Comparison of ENCODE assay signal across 24 cellular contexts in the genomic region with DNA sequence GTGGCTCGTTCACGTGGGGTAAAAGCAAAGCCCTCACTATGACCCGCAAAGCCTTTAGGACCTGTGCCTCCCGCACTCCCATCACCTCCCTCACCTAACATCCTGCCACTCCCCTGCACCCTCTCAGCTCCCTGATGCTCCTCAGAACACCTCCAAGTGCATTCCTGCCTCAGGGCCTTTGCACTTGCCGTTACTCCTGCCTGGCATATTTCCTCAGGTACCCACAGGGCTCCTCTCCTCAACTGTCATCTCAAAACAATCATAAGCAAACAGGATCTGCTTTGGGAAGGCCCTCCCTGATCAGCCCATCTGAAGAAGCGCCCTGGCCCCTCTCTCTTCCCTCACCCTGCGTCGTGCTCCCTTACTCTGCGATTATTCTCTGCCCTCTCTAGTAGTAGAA. TPM values are rescaled to one million over a fixed set of nuclear protein-coding genes. Genes with fewer than 3 reads are reported as not detected.
DNase-seq lines count a peak whose midpoint lies in the region; ATAC-seq and TF ChIP-seq lines count a peak whose summit lies in the region.
"Had no signal": no experiment of that assay in that cellular context is flagged by ENCODE, and none has a peak within 500 bp of the region (broad histone marks: within the 10 kb centered on the region; RNA-seq: fewer than 3 reads in every experiment).

No MANE protein-coding gene starts in this region.

- no peak for DNase-seq in activated naive CD4-positive, alpha-beta T cell treated with anti-CD3 and anti-CD28 coated beads, Interleukin-2, amount 10 ng/mL, durations not matched to agents 7 days and 5 days
- DNase-seq in activated naive CD4-positive, alpha-beta T cell treated with anti-CD3 and anti-CD28 coated beads for 36 hours = no peak
- no peak for DNase-seq in IMR-90
- DNase-seq in posterior vena cava (ENCODE audit: low spot score) = no peak
- DNase-seq in dedifferentiated amniotic fluid mesenchymal stem cell (ENCODE audit: extremely low spot score) = no peak
- DNase-seq: activated CD4-positive, CD25-positive, alpha-beta regulatory T cell; activated CD8-positive, alpha-beta memory T cell treated with anti-CD3 and anti-CD28 coated beads, Interleukin-2, amount 10 ng/mL, durations not matched to agents 7 days and 5 days; activated T-cell treated with anti-CD3 and anti-CD28 coated beads, Interleukin-2, amount 50 U/mL, for 72 hours; Calu3; erythroblast; foreskin keratinocyte; naive B cell; NCI-H1105; NCI-H1930 had no signal

- in situ Hi-C loops in IMR-90 (cut with MboI; ENCODE audit: low sequenced_read_pairs) = loop anchor here (5.0 to 10.0 kb wide), 2 partner anchors 118 to 150 kb away; a partner anchor contains a TSS

- H2AFZ ChIP-seq in IMR-90 (replicated peaks; ENCODE audit: low read length, poor library complexity) = no peak overlapping the region
- H2AFZ ChIP-seq: hepatocyte had no signal

- H2AK9ac ChIP-seq in IMR-90 (replicated peaks; ENCODE audit: low read depth, low read length, poor library complexity) = no peak overlapping the region

- POLR2A ChIA-PET in IMR-90 (lab: Charles Lee; ENCODE audit: unreplicated experiment) = no interaction called here

- no peak for TF ChIP-seq RAD21 in IMR-90 (IDR thresholded peaks at IDR 0.05; ENCODE audit: low read length)

- H3K18ac ChIP-seq in IMR-90 (ENCODE audit: low read depth, low read length) = no peak overlapping the region

- CTCF ChIA-PET in activated naive CD4-positive, alpha-beta T cell treated with anti-CD3 and anti-CD28 coated beads, Interleukin-2, amount 10 ng/mL, durations not matched to agents 7 days and 5 days (lab: Charles Lee) = interaction anchor here (9.9 to 19.0 kb wide), 3 partner anchors 25 to 156 kb away, joined by 145 to 391 read pairs (median 196); a partner anchor contains a TSS
- CTCF ChIA-PET in activated naive CD4-positive, alpha-beta T cell treated with anti-CD3 and anti-CD28 coated beads for 36 hours (lab: Charles Lee) = interaction anchor here (0.8 to 11.5 kb wide), 4 partner anchors 9 to 154 kb away, joined by 3 to 216 read pairs (median 6); no protein-coding TSS in a partner anchor
- CTCF ChIA-PET in IMR-90 (lab: Yijun Ruan, JAX) = no interaction called here

- H3K4me1 Mint-ChIP-seq in activated naive CD4-positive, alpha-beta T cell treated with anti-CD3 and anti-CD28 coated beads, Interleukin-2, amount 10 ng/mL, durations not matched to agents 7 days and 5 days = peaks cover 52% of the 10 kb centered on the region
- H3K4me1 Mint-ChIP-seq in activated naive CD4-positive, alpha-beta T cell treated with anti-CD3 and anti-CD28 coated beads for 36 hours (ENCODE audit: low read depth) = peaks cover 28% of the 10 kb centered on the region
- peaks cover 11% of the 10 kb centered on the region for H3K4me1 Mint-ChIP-seq in activated T-helper 17 cell treated with anti-CD3 and anti-CD28 coated beads, Interleukin-2, amount 50 U/mL, for 72 hours
- peaks cover 46% of the 10 kb centered on the region for H3K4me1 Mint-ChIP-seq in nephron

- no peak overlapping the region for H3K9ac ChIP-seq in IMR-90 (ENCODE audit: low read depth, low read length)

- peaks cover 6% of the 10 kb centered on the region for H3K4me1 ChIP-seq in IMR-90 (ENCODE audit: control insufficient read depth, insufficient read depth, low read length)

- H3K27ac Mint-ChIP-seq in activated naive CD4-positive, alpha-beta T cell treated with anti-CD3 and anti-CD28 coated beads, Interleukin-2, amount 10 ng/mL, durations not matched to agents 7 days and 5 days = peak overlapping the region; percentile 28
- H3K27ac Mint-ChIP-seq in activated naive CD4-positive, alpha-beta T cell treated with anti-CD3 and anti-CD28 coated beads for 36 hours = no peak overlapping the region
- peak overlapping the region; percentile 13 for H3K27ac Mint-ChIP-seq in activated T-helper 17 cell treated with anti-CD3 and anti-CD28 coated beads, Interleukin-2, amount 50 U/mL, for 72 hours
- peak overlapping the region in 2 of 3 experiments; percentile 30 to 61 for H3K27ac Mint-ChIP-seq in nephron
- H3K27ac Mint-ChIP-seq: activated CD8-positive, alpha-beta memory T cell treated with anti-CD3 and anti-CD28 coated beads, Interleukin-2, amount 10 ng/mL, durations not matched to agents 7 days and 5 days; activated naive CD4-positive, alpha-beta T cell treated with anti-CD3 and anti-CD28 coated beads, Interleukin-2, amount 50 U/mL, for 24 hours; activated T-cell treated with anti-CD3 and anti-CD28 coated beads, Interleukin-2, amount 50 U/mL, for 72 hours; stimulated activated naive CD8-positive, alpha-beta T cell treated with anti-CD3 and anti-CD28 coated beads, Interleukin-15, Interleukin-2, amounts not matched to agents 100 ng/mL and 50 ng/mL, for 24 hours had no signal

- 0 out of 2 replicates have a peak overlapping the region, but pooled peaks have one; percentile 48 for H2AK5ac ChIP-seq in IMR-90 (ENCODE audit: low read depth, low read length)

- no peak overlapping the region for H3K23ac ChIP-seq in IMR-90 (ENCODE audit: low read depth, low read length)

- H3K4me2 ChIP-seq in IMR-90 (ENCODE audit: low read depth, low read length) = no peak overlapping the region
- H3K4me2 ChIP-seq: hepatocyte had no signal

- H2BK15ac ChIP-seq in IMR-90 (ENCODE audit: low read depth, low read length) = no peak overlapping the region; the same call in 2 of the 3 replicates

- H3K14ac ChIP-seq in IMR-90 (replicated peaks; ENCODE audit: low read depth, low read length) = no peak overlapping the region

- H3K27me3 Mint-ChIP-seq in activated naive CD4-positive, alpha-beta T cell treated with anti-CD3 and anti-CD28 coated beads, Interleukin-2, amount 10 ng/mL, durations not matched to agents 7 days and 5 days = peaks cover 4% of the 10 kb centered on the region
- H3K27me3 Mint-ChIP-seq in activated naive CD4-positive, alpha-beta T cell treated with anti-CD3 and anti-CD28 coated beads for 36 hours (ENCODE audit: low read depth) = no peaks in the 10 kb centered on the region
- no peaks in the 10 kb centered on the region for H3K27me3 Mint-ChIP-seq in activated T-helper 17 cell treated with anti-CD3 and anti-CD28 coated beads, Interleukin-2, amount 50 U/mL, for 72 hours
- peaks cover 15% of the 10 kb centered on the region for H3K27me3 Mint-ChIP-seq in nephron (ENCODE audit: low read depth)
- H3K27me3 Mint-ChIP-seq: activated CD8-positive, alpha-beta memory T cell treated with anti-CD3 and anti-CD28 coated beads, Interleukin-2, amount 10 ng/mL, durations not matched to agents 7 days and 5 days; activated naive CD4-positive, alpha-beta T cell treated with anti-CD3 and anti-CD28 coated beads, Interleukin-2, amount 50 U/mL, for 24 hours; stimulated activated naive CD8-positive, alpha-beta T cell treated with anti-CD3 and anti-CD28 coated beads, Interleukin-15, Interleukin-2, amounts not matched to agents 100 ng/mL and 50 ng/mL, for 24 hours had no signal

- TF ChIP-seq CTCF in IMR-90 (conservative IDR thresholded peaks at IDR 0.05; ENCODE audit: low read depth, low read length) (no peak), nephron (IDR thresholded peaks at IDR 0.05; ENCODE audit: unreplicated experiment in 3 of 3) (no peak)

- H2BK20ac ChIP-seq in IMR-90 (ENCODE audit: low read depth, low read length) = no peak overlapping the region

- H3K9me3 Mint-ChIP-seq in activated naive CD4-positive, alpha-beta T cell treated with anti-CD3 and anti-CD28 coated beads, Interleukin-2, amount 10 ng/mL, durations not matched to agents 7 days and 5 days = no peaks in the 10 kb centered on the region
- no peaks in the 10 kb centered on the region for H3K9me3 Mint-ChIP-seq in activated naive CD4-positive, alpha-beta T cell treated with anti-CD3 and anti-CD28 coated beads for 36 hours
- no peaks in the 10 kb centered on the region for H3K9me3 Mint-ChIP-seq in activated T-helper 17 cell treated with anti-CD3 and anti-CD28 coated beads, Interleukin-2, amount 50 U/mL, for 72 hours
- no peaks in the 10 kb centered on the region for H3K9me3 Mint-ChIP-seq in nephron
- H3K9me3 Mint-ChIP-seq: activated naive CD4-positive, alpha-beta T cell treated with anti-CD3 and anti-CD28 coated beads, Interleukin-2, amount 50 U/mL, for 24 hours; activated T-cell treated with anti-CD3 and anti-CD28 coated beads, Interleukin-2, amount 50 U/mL, for 72 hours; stimulated activated naive CD8-positive, alpha-beta T cell treated with anti-CD3 and anti-CD28 coated beads, Interleukin-15, Interleukin-2, amounts not matched to agents 100 ng/mL and 50 ng/mL, for 24 hours had no signal

- H2BK120ac ChIP-seq in IMR-90 (ENCODE audit: low read depth, low read length) = no peak overlapping the region; the same call in 1 of the 2 replicates

- dilution Hi-C loops in IMR-90 (cut with HindIII; ENCODE audit: low sequenced_read_pairs, unreplicated experiment) = no loop called here

- H3K4ac ChIP-seq in IMR-90 (ENCODE audit: low read depth, low read length) = peak overlapping the region; percentile 44

- no peak overlapping the region for H3K4me3 ChIP-seq in IMR-90 (ENCODE audit: insufficient read depth, low read depth, low read length)
- H3K4me3 ChIP-seq: hepatocyte, ovary, right atrium auricular region had no signal

- no peaks in the 10 kb centered on the region for H3K36me3 ChIP-seq in IMR-90 (ENCODE audit: control insufficient read depth, insufficient read depth, low read length)
- H3K36me3 ChIP-seq: ovary, right atrium auricular region had no signal

- H4K91ac ChIP-seq in IMR-90 (ENCODE audit: insufficient read depth, low read depth, low read length) = peak overlapping the region; percentile 19; the same call in 1 of the 2 replicates

- no peaks in the 10 kb centered on the region for H4K20me1 ChIP-seq in IMR-90 (ENCODE audit: insufficient read depth, low read length)

- H3K79me1 ChIP-seq in IMR-90 (ENCODE audit: low read depth in 1 of 2, low read length in 2 of 2) = no peaks in the 10 kb centered on the region

- H3K4me3 Mint-ChIP-seq in activated naive CD4-positive, alpha-beta T cell treated with anti-CD3 and anti-CD28 coated beads, Interleukin-2, amount 10 ng/mL, durations not matched to agents 7 days and 5 days = no peak overlapping the region
- H3K4me3 Mint-ChIP-seq in activated naive CD4-positive, alpha-beta T cell treated with anti-CD3 and anti-CD28 coated beads for 36 hours = no peak overlapping the region
- no peak overlapping the region for H3K4me3 Mint-ChIP-seq in activated T-helper 17 cell treated with anti-CD3 and anti-CD28 coated beads, Interleukin-2, amount 50 U/mL, for 72 hours
- no peak overlapping the region for H3K4me3 Mint-ChIP-seq in nephron
- H3K4me3 Mint-ChIP-seq: activated CD8-positive, alpha-beta memory T cell treated with anti-CD3 and anti-CD28 coated beads, Interleukin-2, amount 10 ng/mL, durations not matched to agents 7 days and 5 days; activated naive CD4-positive, alpha-beta T cell treated with anti-CD3 and anti-CD28 coated beads, Interleukin-2, amount 50 U/mL, for 24 hours; activated T-cell treated with anti-CD3 and anti-CD28 coated beads, Interleukin-2, amount 50 U/mL, for 72 hours; naive B cell; stimulated activated naive CD8-positive, alpha-beta T cell treated with anti-CD3 and anti-CD28 coated beads, Interleukin-15, Interleukin-2, amounts not matched to agents 100 ng/mL and 50 ng/mL, for 24 hours had no signal

- whole genome bisulfite sequencing in IMR-90 (ENCODE audit: extremely low coverage in 2 of 2, insufficient read length in 1 of 2), 2 experiments = 76% methylated on average over 8 of the region's 9 CpGs; no CpG with 5 or more reads in 1 of the 2 experiments

- intact Hi-C loops in activated naive CD4-positive, alpha-beta T cell treated with anti-CD3 and anti-CD28 coated beads for 36 hours (cut with micrococcal nuclease) = no loop called here
- intact Hi-C loops in IMR-90 (cut with micrococcal nuclease) (no loop called here), posterior vena cava (cut with DNase I) (loop anchor here (5.0 kb wide), 1 partner anchor 118 kb away; a partner anchor contains a TSS)

- H3K56ac ChIP-seq in IMR-90 (ENCODE audit: extremely low read depth, insufficient read depth, low read length) = no peak overlapping the region

- BruUV-seq in IMR-90 (replicated peaks; lab: Mats Ljungman, UMichigan) = no TSS peak

- no peak overlapping the region for H4K5ac ChIP-seq in IMR-90 (ENCODE audit: low read depth, low read length)

- H3K36me3 Mint-ChIP-seq in activated naive CD4-positive, alpha-beta T cell treated with anti-CD3 and anti-CD28 coated beads, Interleukin-2, amount 10 ng/mL, durations not matched to agents 7 days and 5 days = peaks cover 2% of the 10 kb centered on the region
- peaks cover 4% of the 10 kb centered on the region for H3K36me3 Mint-ChIP-seq in activated naive CD4-positive, alpha-beta T cell treated with anti-CD3 and anti-CD28 coated beads for 36 hours (ENCODE audit: low read depth)
- peaks cover 26% of the 10 kb centered on the region for H3K36me3 Mint-ChIP-seq in activated T-helper 17 cell treated with anti-CD3 and anti-CD28 coated beads, Interleukin-2, amount 50 U/mL, for 72 hours (ENCODE audit: low read depth)
- H3K36me3 Mint-ChIP-seq in nephron (ENCODE audit: low read depth) = no peaks in the 10 kb centered on the region
- H3K36me3 Mint-ChIP-seq: activated CD8-positive, alpha-beta memory T cell treated with anti-CD3 and anti-CD28 coated beads, Interleukin-2, amount 10 ng/mL, durations not matched to agents 7 days and 5 days; activated naive CD4-positive, alpha-beta T cell treated with anti-CD3 and anti-CD28 coated beads, Interleukin-2, amount 50 U/mL, for 24 hours; naive B cell had no signal

- no peak overlapping the region for H3K27ac ChIP-seq in IMR-90 (ENCODE audit: insufficient read depth, low read length)
- H3K27ac ChIP-seq: hepatocyte, ovary, right atrium auricular region had no signal

- no peaks in the 10 kb centered on the region for H3K9me3 ChIP-seq in IMR-90 (ENCODE audit: control insufficient read depth, insufficient read depth, low read length)
- H3K9me3 ChIP-seq: ovary, right atrium auricular region had no signal

- no peaks in the 10 kb centered on the region for H3K27me3 ChIP-seq in IMR-90 (ENCODE audit: control insufficient read depth, insufficient read depth, low read length)
- H3K27me3 ChIP-seq: foreskin keratinocyte, hepatocyte, ovary, right atrium auricular region had no signal

- no peak for TF ChIP-seq POLR2A in IMR-90 (IDR thresholded peaks at IDR 0.05; ENCODE audit: low read depth, low read length)

- no peak overlapping the region for H4K8ac ChIP-seq in IMR-90 (ENCODE audit: low read depth in 2 of 2, low read length in 2 of 2)

- ATAC-seq in IMR-90 (ENCODE audit: low read depth) (no peak), HG02938 (IDR thresholded peaks at IDR 0.05; ENCODE audit: unreplicated experiment) (no peak)
- ATAC-seq in activated T-helper 17 cell treated with anti-CD3 and anti-CD28 coated beads, Interleukin-2, amount 50 U/mL, for 72 hours (replicated peaks) = no peak
- ATAC-seq: activated CD8-positive, alpha-beta memory T cell treated with anti-CD3 and anti-CD28 coated beads, Interleukin-2, amount 10 ng/mL, durations not matched to agents 7 days and 5 days; activated T-cell treated with anti-CD3 and anti-CD28 coated beads, Interleukin-2, amount 50 U/mL, for 72 hours; foreskin keratinocyte; left lobe of liver had no signal

- H2BK5ac ChIP-seq in IMR-90 (ENCODE audit: low read depth, low read length, poor library complexity, severe bottlenecking) = no peak overlapping the region

- peaks cover 8% of the 10 kb centered on the region for H3K9me1 ChIP-seq in IMR-90 (ENCODE audit: insufficient read depth, low read length)

RNA-seq across cellular contexts. Expression of a gene that starts 49.1 kb away (rescaled TPM):
- under 1 TPM; 0.25 to 0.48 TPM for total RNA-seq in activated naive CD4-positive, alpha-beta T cell treated with anti-CD3 and anti-CD28 coated beads for 36 hours
- total RNA-seq in IMR-90 (2012; rRNA removed) (not detected in 2 replicates), posterior vena cava (10 to 100 TPM; 23.2 to 35.5 TPM)
- polyA plus RNA-seq in IMR-90 (2012; rRNA removed) = 0.07 TPM in 1 of 2 replicates, not detected in the other
- not detected in 2 replicates for polyA plus RNA-seq in IMR-90 (2012; cell fraction: cytosol; rRNA removed)
- 0.08 and 0.11 TPM in 2 replicates for polyA plus RNA-seq in IMR-90 (2012; cell fraction: nucleus; rRNA removed; ENCODE audit: low replicate concordance)
- total RNA-seq in activated T-helper 17 cell treated with anti-CD3 and anti-CD28 coated beads, Interleukin-2, amount 50 U/mL, for 72 hours = 1 to 10 TPM; 5.3 to 8.3 TPM
- polyA plus RNA-seq: BJ had no signal

Comparison
In these comparisons a context has a peak if more than half of its experiments do, and no peak if none do; other contexts are left out.
1. intact Hi-C loops: an anchor here in posterior vena cava (5.0 kb wide); none called in activated naive CD4-positive, alpha-beta T cell treated with anti-CD3 and anti-CD28 coated beads for 36 hours and IMR-90.